Comparison of ENCODE assay signal across 10 cellular contexts in the genomic region with DNA sequence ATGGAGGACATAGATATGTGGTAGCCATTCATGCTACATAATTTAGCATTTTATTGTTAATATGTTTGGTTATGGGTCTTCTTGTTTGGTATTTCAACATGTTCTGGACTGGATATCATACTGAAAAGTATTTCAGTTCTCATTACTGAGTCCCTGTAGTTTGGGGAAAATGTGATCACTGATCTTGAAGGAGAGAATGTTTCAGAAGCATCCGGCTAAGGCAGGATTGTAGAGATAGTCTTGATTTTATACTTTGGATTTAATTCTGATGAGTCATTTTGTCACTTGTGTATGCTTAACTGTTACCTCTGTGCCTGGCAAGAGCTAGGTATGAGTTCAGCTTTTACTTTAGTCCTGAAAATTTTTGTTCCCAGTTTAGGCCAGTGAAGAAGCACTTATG. TPM values are rescaled to one million over a fixed set of nuclear protein-coding genes. Genes with fewer than 3 reads are reported as not detected.
DNase-seq lines count a peak whose midpoint lies in the region; ATAC-seq, FAIRE-seq and TF ChIP-seq lines count a peak whose summit lies in the region.
"Had no signal": no experiment of that assay in that cellular context is flagged by ENCODE, and none has a peak within 500 bp of the region (broad histone marks: within the 10 kb centered on the region; RNA-seq: fewer than 3 reads in every experiment).

No MANE protein-coding gene starts in this region.

- DNase-seq in H9 (no peak), WERI-Rb-1 (no peak), fibroblast of villous mesenchyme (ENCODE audit: low read depth) (no peak), AML-193 (lab: John Stamatoyannopoulos, UW) (no peak), NCI-H187 (lab: John Stamatoyannopoulos, UW) (no peak), D721Med (ENCODE audit: insufficient read length, low spot score) (no peak)
- DNase-seq: NCI-H524; stimulated activated CD8-positive, alpha-beta memory T cell treated with anti-CD3 and anti-CD28 coated beads, Interleukin-4, amount 100 ng/mL, for 48 hours had no signal

- no peak overlapping the region for H2BK15ac ChIP-seq in H9 (ENCODE audit: low read depth, low read length)

- no peak overlapping the region for H2BK120ac ChIP-seq in H9 (ENCODE audit: low read depth, low read length, poor library complexity, severe bottlenecking)

- no peak overlapping the region for H2BK5ac ChIP-seq in H9 (ENCODE audit: insufficient read length, low read length)

- H3K14ac ChIP-seq in H9 (ENCODE audit: insufficient read depth, low read length), result no peak overlapping the region

- H4K5ac ChIP-seq in H9 (ENCODE audit: insufficient read length, low read depth, low read length), result no peak overlapping the region

- peaks cover 24 to 51% (median 42%) of the 10 kb centered on the region in 3 experiments for H3K36me3 Mint-ChIP-seq in H9 (ENCODE audit: insufficient read depth in 1 of 3, low read depth in 3 of 3)

- peaks cover 56% of the 10 kb centered on the region for H3K79me2 ChIP-seq in H9 (ENCODE audit: insufficient read depth, low read length)

- no peak overlapping the region for H3K4ac ChIP-seq in H9 (ENCODE audit: low read depth, low read length)

- H3K27me3 ChIP-seq in H9 (ENCODE audit: insufficient read depth, low read length) (no peaks in the 10 kb centered on the region), WERI-Rb-1 (ENCODE audit: insufficient read depth, low read depth, severe bottlenecking) (no peaks in the 10 kb centered on the region), skeletal muscle tissue (ENCODE audit: control insufficient read depth in 3 of 3, insufficient read depth in 3 of 3, low read length in 3 of 3) (no peaks in the 10 kb centered on the region)

- peak overlapping the region in 2 of 3 experiments; percentile 28 to 55; a peak in 2 of 7 replicates for H3K27ac Mint-ChIP-seq in H9

- peaks cover 76 to 77% of the 10 kb centered on the region in 2 experiments for H3K4me1 Mint-ChIP-seq in H9

- no peak overlapping the region for H3T11ph ChIP-seq in H9 (ENCODE audit: low read length)

- H3K4me3 ChIP-seq in WERI-Rb-1 (ENCODE audit: low read depth, low read length) (no peak overlapping the region), fibroblast of villous mesenchyme (ENCODE audit: low read depth, low read length) (peak overlapping the region; percentile 61), skeletal muscle tissue (ENCODE audit: low read length in 3 of 3) (peak overlapping the region in 2 of 3 donors; percentile 32 to 49)

- no peak for ATAC-seq in GM21526 (IDR thresholded peaks at IDR 0.05; ENCODE audit: low FRiP score, unreplicated experiment)

- TF ChIP-seq CTCF in H9 (conservative IDR thresholded peaks at IDR 0.05) (no peak), WERI-Rb-1 (IDR thresholded peaks at IDR 0.05; ENCODE audit: low read depth, low read length) (no peak), fibroblast of villous mesenchyme (IDR thresholded peaks at IDR 0.05; ENCODE audit: insufficient read depth, low read depth, low read length) (no peak), D721Med (IDR thresholded peaks at IDR 0.05; ENCODE audit: insufficient read depth, missing control alignments) (no peak)

- H3K4me2 ChIP-seq in H9 (ENCODE audit: insufficient read depth, insufficient read length, low read length), result no peak overlapping the region

- H3K27me3 Mint-ChIP-seq in H9 (ENCODE audit: low read depth), result no peaks in the 10 kb centered on the region

- H4K91ac ChIP-seq in H9 (ENCODE audit: insufficient read length, low read depth, low read length), result no peak overlapping the region

- H3K9ac ChIP-seq in H9 (ENCODE audit: extremely low read depth, insufficient read length, low read length) (no peak overlapping the region), skeletal muscle tissue (ENCODE audit: low read depth in 1 of 3, low read length in 3 of 3) (peak overlapping the region; percentile 36 to 92 (median 50))

- H4K20me1 ChIP-seq in H9 (ENCODE audit: control insufficient read depth, insufficient read depth, insufficient read length), result no peaks in the 10 kb centered on the region

- no peak overlapping the region; a peak in 1 of 5 replicates for H3K4me3 Mint-ChIP-seq in H9

- H4K8ac ChIP-seq in H9 (replicated peaks; ENCODE audit: insufficient read length, low read depth, low read length), result no peak overlapping the region

- H3K27ac ChIP-seq in H9 (ENCODE audit: insufficient read length, low read depth, low read length) (no peak overlapping the region), WERI-Rb-1 (peak overlapping the region; percentile 66), skeletal muscle tissue (ENCODE audit: low read depth, low read length) (peak overlapping the region; percentile 98)

- H3K4me1 ChIP-seq in H9 (ENCODE audit: insufficient read depth, low read length) (0 out of 2 replicates have a peak, but pooled peaks cover 2% of the 10 kb centered on the region), skeletal muscle tissue (ENCODE audit: control insufficient read depth in 3 of 3, insufficient read depth in 3 of 3, low read length in 3 of 3) (peaks cover 51 to 75% (median 61%) of the 10 kb centered on the region in 3 donors)

- no peak overlapping the region for H2BK20ac ChIP-seq in H9 (ENCODE audit: low read depth, low read length, poor library complexity, severe bottlenecking)

- no peak overlapping the region for H3K23ac ChIP-seq in H9 (ENCODE audit: insufficient read length, low read depth, low read length)

- H2AK5ac ChIP-seq in H9 (ENCODE audit: insufficient read length, low read length), result no peak overlapping the region

- H3K9me3 ChIP-seq in H9 (ENCODE audit: control insufficient read depth, low read depth, low read length) (no peaks in the 10 kb centered on the region), WERI-Rb-1 (ENCODE audit: severe bottlenecking) (no peaks in the 10 kb centered on the region), skeletal muscle tissue (ENCODE audit: control insufficient read depth in 3 of 3, low read length in 3 of 3) (no peaks in the 10 kb centered on the region)

- no peak overlapping the region for H3K56ac ChIP-seq in H9 (ENCODE audit: insufficient read length, low read depth, low read length)

- H3K36me3 ChIP-seq in WERI-Rb-1 (peaks cover 40% of the 10 kb centered on the region), skeletal muscle tissue (ENCODE audit: control insufficient read depth in 3 of 3, insufficient read depth in 3 of 3, low read length in 3 of 3) (no peaks in the 10 kb centered on the region)

- H2BK12ac ChIP-seq in H9 (ENCODE audit: insufficient read length, low read depth, low read length), result no peak overlapping the region

- peaks cover 3% of the 10 kb centered on the region for H3K79me1 ChIP-seq in H9 (ENCODE audit: insufficient read depth, low read depth, low read length, poor library complexity, severe bottlenecking)

- H2AFZ ChIP-seq in H9 (ENCODE audit: low read length), result no peak overlapping the region

- H3K23me2 ChIP-seq in H9 (ENCODE audit: insufficient read length, low read depth, low read length, poor library complexity, severe bottlenecking), result peaks cover 7% of the 10 kb centered on the region

- H3K18ac ChIP-seq in H9 (ENCODE audit: insufficient read length, low read depth, low read length), result no peak overlapping the region

- no CpG with 5 or more reads among the region's 1 CpG for WGBS in H9 (ENCODE audit: extremely low coverage, insufficient read length, low lambda C conversion rate)

- no peak for FAIRE-seq in D721Med (lab: Jason Lieb, UNC)

- H3K9me3 Mint-ChIP-seq in H9, result no peaks in the 10 kb centered on the region; a peak in 1 of 5 replicates

RNA-seq across cellular contexts. Expression of a gene that starts 7.1 kb away (rescaled TPM):
- total RNA-seq in H9 (2021), result 56.7 and 63.3 TPM in 2 replicates
- total RNA-seq in fibroblast of villous mesenchyme, result 85.7 and 102 TPM in 2 replicates
- 105 TPM for total RNA-seq in skeletal muscle tissue
